In genomic region chr14:52913271-52913670, GRCh38 we compare ENCODE assay signal across 25 cellular contexts. TPM values are rescaled to one million over a fixed set of nuclear protein-coding genes. Genes with fewer than 3 reads are reported as not detected.
DNase-seq lines count a peak whose midpoint lies in the region.
"Had no signal": no experiment of that assay in that cellular context is flagged by ENCODE, and none has a peak within 500 bp of the region (broad histone marks: within the 10 kb centered on the region; RNA-seq: fewer than 3 reads in every experiment).

No MANE protein-coding gene starts in this region.

- DNase-seq in Caki2 (ENCODE audit: low read depth) (peak; percentile 28), NCI-H226 (peak; percentile 46), dermis blood vessel endothelial cell (peak; percentile 51), lung microvascular endothelial cell (ENCODE audit: low read depth in 2 of 2) (peak; percentile 19 to 78), NCI-H1694 (lab: John Stamatoyannopoulos, UW) (no peak), NCI-H2227 treated with DMSO at 0.1 percent for 48 hours (lab: John Stamatoyannopoulos, UW) (no peak)
- no peak for DNase-seq in activated naive CD4-positive, alpha-beta T cell treated with Interleukin-2 at 50 U/mL for 16 hours
- DNase-seq in stimulated activated CD4-positive, alpha-beta T cell treated with anti-CD3 and anti-CD28 coated beads, Interleukin-15, amount 100 ng/mL, for 24 hours, result no peak
- DNase-seq: ACHN; activated CD4-positive, alpha-beta T cell treated with anti-CD3 and anti-CD28 coated beads for 36 hours; activated CD8-positive, alpha-beta memory T cell treated with anti-CD3 and anti-CD28 coated beads for 24 hours; activated effector memory CD4-positive, alpha-beta T cell treated with Interleukin-2 at 50 U/mL for 16 hours; activated naive CD8-positive, alpha-beta T cell treated with anti-CD3 and anti-CD28 coated beads for 36 hours; effector CD8-positive, alpha-beta T cell; erythroblast; foreskin melanocyte; GDM1; KBM-7; MG63; NCI-H2081 treated with DMSO at 0.1 percent for 48 hours; NCI-H446 treated with DMSO at 0.1 percent for 48 hours; stimulated activated CD4-positive, alpha-beta T cell treated with anti-CD3 and anti-CD28 coated beads, Interleukin-2, amount 100 ng/mL, for 24 hours; stomach had no signal

- in situ Hi-C loops in Caki2 (cut with HindIII; ENCODE audit: low pct_unique_long_range_greater_than_20kb, low sequenced_read_pairs), result no loop called here

RNA-seq across cellular contexts. Expression of gene FERMT2, which starts 37.6 kb away (rescaled TPM):
- total RNA-seq in Caki2 (2014; rRNA removed; shearing (Covaris generic); ENCODE audit: low replicate concordance), result 46.0 and 65.1 TPM in 2 replicates
- total RNA-seq in dermis blood vessel endothelial cell (84.2 and 102 TPM in 2 replicates), lung microvascular endothelial cell (58.6 and 61.3 TPM in 2 replicates)
- total RNA-seq: HT-29, OCI-LY7 had no signal

Comparison
In these comparisons a context has a peak if more than half of its experiments do, and no peak if none do; other contexts are left out.
1. DNase-seq: peak in Caki2 (single experiment), NCI-H226 (single experiment), dermis blood vessel endothelial cell (single experiment) and lung microvascular endothelial cell (2 of 2); none in NCI-H1694 (single experiment), NCI-H2227 treated with DMSO at 0.1 percent for 48 hours (single experiment), activated naive CD4-positive, alpha-beta T cell treated with Interleukin-2 at 50 U/mL for 16 hours (single experiment) and stimulated activated CD4-positive, alpha-beta T cell treated with anti-CD3 and anti-CD28 coated beads, Interleukin-15, amount 100 ng/mL, for 24 hours (single experiment).